ENCODE assay signal across 8 cellular contexts in the genomic region with DNA sequence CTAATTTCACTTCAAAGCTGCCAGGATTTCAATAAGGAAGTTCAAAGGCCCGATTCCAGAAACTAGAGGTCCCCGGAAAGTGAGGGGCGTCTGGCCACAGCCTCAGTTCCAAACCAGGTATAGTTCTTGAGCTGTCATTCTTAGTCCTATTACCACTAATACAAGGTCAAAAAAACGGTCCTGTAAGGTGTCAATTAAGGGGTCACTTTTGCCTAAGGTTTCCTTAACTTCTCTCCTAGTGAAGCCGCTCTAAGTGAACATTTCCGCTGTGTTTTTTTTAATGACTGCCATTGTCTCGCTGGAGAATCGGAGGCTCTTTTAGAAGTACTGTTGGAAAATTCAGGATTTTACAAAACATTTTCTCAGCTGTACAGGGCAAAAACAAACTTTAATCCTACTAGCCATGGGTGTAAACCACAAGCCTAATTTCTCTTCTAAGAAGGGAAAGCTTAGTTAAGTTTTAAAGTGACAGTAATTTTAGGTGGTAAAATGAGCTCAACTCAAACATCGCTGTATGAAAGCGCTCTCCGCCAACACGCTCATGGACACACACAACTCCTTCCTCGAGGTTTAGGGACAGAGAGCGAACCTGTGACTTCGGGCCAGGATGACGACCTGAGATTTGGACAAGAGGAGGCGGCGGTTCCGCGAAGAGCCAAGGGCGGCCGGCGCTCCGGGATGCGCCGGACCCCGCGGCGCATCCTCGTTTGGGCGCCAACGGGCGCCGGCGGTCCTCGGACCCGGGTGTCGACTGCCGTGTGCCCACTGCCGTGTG.
DNase-seq lines count a peak whose midpoint lies in the region; ATAC-seq and TF ChIP-seq lines count a peak whose summit lies in the region.

No MANE protein-coding gene starts in this region.

- peak; percentile 21 for DNase-seq in AG08395 (ENCODE audit: low spot score)
- peak; percentile 34 for DNase-seq in KBM-7
- DNase-seq in central memory CD8-positive, alpha-beta T cell (ENCODE audit: low spot score in 2 of 2), result no peak
- DNase-seq in mesothelial cell of epicardium (ENCODE audit: low spot score in 2 of 2, unreplicated experiment in 2 of 2), result no peak
- DNase-seq in mucosa of gallbladder (ENCODE audit: low spot score), result no peak
- no peak for DNase-seq in NCI-H345 (lab: John Stamatoyannopoulos, UW)

- TF ChIP-seq CTCF in mesothelial cell of epicardium (IDR thresholded peaks at IDR 0.05; ENCODE audit: unreplicated experiment), result no peak

- no peaks in the 10 kb centered on the region for H3K4me1 ChIP-seq in urinary bladder (ENCODE audit: insufficient read depth)

- no peak overlapping the region for H3K27ac Mint-ChIP-seq in central memory CD8-positive, alpha-beta T cell (ENCODE audit: low read depth)
- peak overlapping the region; percentile 96 for H3K27ac Mint-ChIP-seq in mesothelial cell of epicardium

- H3K4me3 ChIP-seq in urinary bladder (ENCODE audit: low read depth, low read length), result peak overlapping the region; percentile 69

- no peaks in the 10 kb centered on the region for H3K9me3 Mint-ChIP-seq in central memory CD8-positive, alpha-beta T cell
- H3K9me3 Mint-ChIP-seq in mesothelial cell of epicardium, result no peaks in the 10 kb centered on the region

- H3K36me3 ChIP-seq in urinary bladder (ENCODE audit: insufficient read depth), result no peaks in the 10 kb centered on the region

- H3K4me1 Mint-ChIP-seq in central memory CD8-positive, alpha-beta T cell, result peaks cover 14% of the 10 kb centered on the region
- H3K4me1 Mint-ChIP-seq in mesothelial cell of epicardium, result peaks cover 42% of the 10 kb centered on the region

- in situ Hi-C loops in KBM-7 (cut with MboI; ENCODE audit: low pct_unique_long_range_greater_than_20kb, low sequenced_read_pairs), result no loop called here

- ATAC-seq in GM19023 (IDR thresholded peaks at IDR 0.05; ENCODE audit: unreplicated experiment), result peak; percentile 27
- no peak for ATAC-seq in central memory CD8-positive, alpha-beta T cell (replicated peaks; ENCODE audit: extremely low read depth, poor library complexity, severe bottlenecking)

- 12% methylated on average over 40 of the region's 40 CpGs for WGBS in urinary bladder

- peak overlapping the region; percentile 89 for H3K27ac ChIP-seq in urinary bladder (ENCODE audit: low read depth)

- H3K27me3 Mint-ChIP-seq in central memory CD8-positive, alpha-beta T cell, result peaks cover 60% of the 10 kb centered on the region
- H3K27me3 Mint-ChIP-seq in mesothelial cell of epicardium (ENCODE audit: low read depth), result peaks cover 24% of the 10 kb centered on the region

- H3K4me3 Mint-ChIP-seq in central memory CD8-positive, alpha-beta T cell, result peak overlapping the region; percentile 81
- peak overlapping the region; percentile 96 for H3K4me3 Mint-ChIP-seq in mesothelial cell of epicardium

- H3K36me3 Mint-ChIP-seq in central memory CD8-positive, alpha-beta T cell (ENCODE audit: insufficient read depth), result no peaks in the 10 kb centered on the region
- H3K36me3 Mint-ChIP-seq in mesothelial cell of epicardium, result no peaks in the 10 kb centered on the region

Comparison
In these comparisons a context has a peak if more than half of its experiments do, and no peak if none do; other contexts are left out.
1. DNase-seq: peak in AG08395 (single experiment) and KBM-7 (single experiment); none in central memory CD8-positive, alpha-beta T cell (0 of 2), mesothelial cell of epicardium (0 of 2), mucosa of gallbladder (single experiment) and NCI-H345 (single experiment).